In the genomic region with DNA sequence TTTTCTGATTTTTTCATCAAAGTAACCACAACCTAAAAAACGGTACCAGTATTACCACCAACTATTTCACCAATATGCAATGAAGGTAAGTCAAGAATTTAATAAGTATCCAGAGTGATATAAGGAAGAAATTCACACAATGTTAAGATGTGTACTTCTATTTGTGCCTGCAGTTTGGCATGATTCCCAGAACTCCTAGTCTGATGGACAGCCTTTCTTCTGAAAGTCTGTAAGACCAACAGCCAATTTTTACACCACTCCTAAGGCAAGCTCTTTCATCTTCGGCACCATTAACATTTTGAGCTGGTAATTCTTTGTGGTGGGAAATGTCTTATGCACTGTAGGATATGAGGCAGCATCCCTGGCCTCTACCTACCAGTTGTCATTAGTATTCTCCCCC, we compare ENCODE assay signal across 16 cellular contexts.
A peak's percentile ranks its signal among the peaks of the same experiment; 100 is the strongest.
DNase-seq lines count a peak whose midpoint lies in the region; ATAC-seq and TF ChIP-seq lines count a peak whose summit lies in the region.
"Had no signal": no experiment of that assay in that cellular context is flagged by ENCODE, and none has a peak within 500 bp of the region (broad histone marks: within the 10 kb centered on the region; RNA-seq: fewer than 3 reads in every experiment).

No MANE protein-coding gene starts in this region.

- no peak overlapping the region for H3K4me3 ChIP-seq in fibroblast of pulmonary artery (replicated peaks; ENCODE audit: low read depth, low read length)
- H3K4me3 ChIP-seq in retinal pigment epithelial cell (ENCODE audit: low read length): no peak overlapping the region
- H3K4me3 ChIP-seq: GM23248, tibial artery had no signal

- no peak for ATAC-seq in GM21423 (IDR thresholded peaks at IDR 0.05; ENCODE audit: unreplicated experiment)
- ATAC-seq: activated CD4-positive, CD25-positive, alpha-beta regulatory T cell treated with anti-CD3 and anti-CD28 coated beads, Interleukin-2, amount 50 U/mL, for 24 hours had no signal

- TF ChIP-seq CTCF in fibroblast of pulmonary artery (IDR thresholded peaks at IDR 0.05; ENCODE audit: low read length, missing control alignments): no peak
- TF ChIP-seq CTCF in retinal pigment epithelial cell (conservative IDR thresholded peaks at IDR 0.05; ENCODE audit: low read depth, low read length): no peak

- DNase-seq in DMS 273 (lab: John Stamatoyannopoulos, UW; ENCODE audit: unreplicated experiment) (peak; percentile 18), DMS 273 treated with DMSO at 0.1 percent for 48 hours (lab: John Stamatoyannopoulos, UW) (no peak), NCI-H69 (lab: John Stamatoyannopoulos, UW) (peak; percentile 31), fibroblast of pulmonary artery (ENCODE audit: low read depth) (peak; percentile 38), retinal pigment epithelial cell (ENCODE audit: low read depth) (peak; percentile 46), NCI-H1417 (lab: John Stamatoyannopoulos, UW) (no peak)
- DNase-seq in central memory CD4-positive, alpha-beta T cell: no peak
- DNase-seq: GM23248; Kasumi-1; mammary epithelial cell; NCI-H187 treated with DMSO at 0.1 percent for 48 hours; SIG-M5; stimulated activated CD4-positive, alpha-beta T cell treated with anti-CD3 and anti-CD28 coated beads, Interleukin-4, amount 100 ng/mL, for 24 hours; tibial artery had no signal

Comparison
In these comparisons a context has a peak if more than half of its experiments do, and no peak if none do; other contexts are left out.
1. DNase-seq: peak in DMS 273 (single experiment), NCI-H69 (single experiment), fibroblast of pulmonary artery (single experiment) and retinal pigment epithelial cell (single experiment); none in DMS 273 treated with DMSO at 0.1 percent for 48 hours (single experiment), central memory CD4-positive, alpha-beta T cell (single experiment) and NCI-H1417 (0 of 3).